17 cellular contexts compared by ENCODE assay signal in genomic region chr14:80549141-80549540, GRCh38.
"Had no signal": no experiment of that assay in that cellular context is flagged by ENCODE, and none has a peak within 500 bp of the region (broad histone marks: within the 10 kb centered on the region; RNA-seq: fewer than 3 reads in every experiment).

No MANE protein-coding gene starts in this region.

- DNase-seq: activated CD4-positive, alpha-beta T cell treated with anti-CD3 and anti-CD28 coated beads, Interleukin-2, amount 10 ng/mL, durations not matched to agents 24 days and 14 days; activated CD4-positive, CD25-positive, alpha-beta regulatory T cell; activated CD8-positive, alpha-beta memory T cell treated with anti-CD3 and anti-CD28 coated beads, Interleukin-2, amount 50 U/mL, for 4 hours; activated CD8-positive, alpha-beta T cell treated with anti-CD3 and anti-CD28 coated beads, Interleukin-2, amount 10 ng/mL, durations not matched to agents 7 days and 5 days; activated gamma-delta T cell treated with Interleukin-2 at 50 U/mL for 16 hours; activated naive CD8-positive, alpha-beta T cell treated with anti-CD3 and anti-CD28 coated beads for 36 hours; body of pancreas; left colon; psoas muscle; stimulated activated CD4-positive, alpha-beta T cell treated with anti-CD3 and anti-CD28 coated beads, Interleukin-1b, Interleukin-23, amount 100 ng/mL, for 48 hours; SW 1271; tibial artery; uterus had no signal

- H3K4me3 ChIP-seq: body of pancreas, psoas muscle, tibial artery, uterus had no signal

- H3K36me3 Mint-ChIP-seq: memory B cell; stimulated activated effector memory CD8-positive, alpha-beta T cell treated with anti-CD3 and anti-CD28 coated beads, Interleukin-12 subunit alpha, Interleukin-12 subunit beta, amount 100 ng/mL, for 72 hours had no signal

- H3K9me3 ChIP-seq: body of pancreas, psoas muscle, tibial artery, uterus had no signal

- ATAC-seq: activated CD8-positive, alpha-beta T cell treated with anti-CD3 and anti-CD28 coated beads, Interleukin-2, amount 10 ng/mL, durations not matched to agents 7 days and 5 days; body of pancreas; left colon; psoas muscle; stimulated activated effector memory CD8-positive, alpha-beta T cell treated with anti-CD3 and anti-CD28 coated beads, Interleukin-12 subunit alpha, Interleukin-12 subunit beta, amount 100 ng/mL, for 72 hours had no signal

- H3K27ac ChIP-seq: body of pancreas, psoas muscle, tibial artery, uterus had no signal

- H3K27me3 ChIP-seq: body of pancreas, tibial artery, uterus had no signal

- H3K36me3 ChIP-seq: tibial artery, uterus had no signal

- H3K4me1 ChIP-seq: body of pancreas, psoas muscle, tibial artery, uterus had no signal

- H3K27me3 Mint-ChIP-seq: activated CD4-positive, alpha-beta T cell treated with anti-CD3 and anti-CD28 coated beads, Interleukin-2, amount 10 ng/mL, durations not matched to agents 24 days and 14 days; activated naive CD8-positive, alpha-beta T cell treated with anti-CD3 and anti-CD28 coated beads for 36 hours; central memory CD8-positive, alpha-beta T cell; memory B cell had no signal

- H3K4me3 Mint-ChIP-seq: activated CD4-positive, alpha-beta T cell treated with anti-CD3 and anti-CD28 coated beads, Interleukin-2, amount 10 ng/mL, durations not matched to agents 24 days and 14 days; activated CD8-positive, alpha-beta T cell treated with anti-CD3 and anti-CD28 coated beads, Interleukin-2, amount 10 ng/mL, durations not matched to agents 7 days and 5 days; activated naive CD8-positive, alpha-beta T cell treated with anti-CD3 and anti-CD28 coated beads for 36 hours; central memory CD8-positive, alpha-beta T cell; memory B cell; nephron; stimulated activated effector memory CD8-positive, alpha-beta T cell treated with anti-CD3 and anti-CD28 coated beads, Interleukin-12 subunit alpha, Interleukin-12 subunit beta, amount 100 ng/mL, for 72 hours had no signal

- H3K9me3 Mint-ChIP-seq: activated naive CD8-positive, alpha-beta T cell treated with anti-CD3 and anti-CD28 coated beads for 36 hours; central memory CD8-positive, alpha-beta T cell; memory B cell; nephron; stimulated activated effector memory CD8-positive, alpha-beta T cell treated with anti-CD3 and anti-CD28 coated beads, Interleukin-12 subunit alpha, Interleukin-12 subunit beta, amount 100 ng/mL, for 72 hours had no signal

- H3K4me1 Mint-ChIP-seq: activated CD4-positive, alpha-beta T cell treated with anti-CD3 and anti-CD28 coated beads, Interleukin-2, amount 10 ng/mL, durations not matched to agents 24 days and 14 days; activated naive CD8-positive, alpha-beta T cell treated with anti-CD3 and anti-CD28 coated beads for 36 hours; central memory CD8-positive, alpha-beta T cell; memory B cell; nephron; stimulated activated effector memory CD8-positive, alpha-beta T cell treated with anti-CD3 and anti-CD28 coated beads, Interleukin-12 subunit alpha, Interleukin-12 subunit beta, amount 100 ng/mL, for 72 hours had no signal

- H3K27ac Mint-ChIP-seq: activated CD4-positive, alpha-beta T cell treated with anti-CD3 and anti-CD28 coated beads, Interleukin-2, amount 10 ng/mL, durations not matched to agents 24 days and 14 days; activated CD8-positive, alpha-beta T cell treated with anti-CD3 and anti-CD28 coated beads, Interleukin-2, amount 10 ng/mL, durations not matched to agents 7 days and 5 days; activated naive CD8-positive, alpha-beta T cell treated with anti-CD3 and anti-CD28 coated beads for 36 hours; memory B cell; nephron; stimulated activated effector memory CD8-positive, alpha-beta T cell treated with anti-CD3 and anti-CD28 coated beads, Interleukin-12 subunit alpha, Interleukin-12 subunit beta, amount 100 ng/mL, for 72 hours had no signal
